8 cellular contexts compared by ENCODE assay signal in the genomic region with DNA sequence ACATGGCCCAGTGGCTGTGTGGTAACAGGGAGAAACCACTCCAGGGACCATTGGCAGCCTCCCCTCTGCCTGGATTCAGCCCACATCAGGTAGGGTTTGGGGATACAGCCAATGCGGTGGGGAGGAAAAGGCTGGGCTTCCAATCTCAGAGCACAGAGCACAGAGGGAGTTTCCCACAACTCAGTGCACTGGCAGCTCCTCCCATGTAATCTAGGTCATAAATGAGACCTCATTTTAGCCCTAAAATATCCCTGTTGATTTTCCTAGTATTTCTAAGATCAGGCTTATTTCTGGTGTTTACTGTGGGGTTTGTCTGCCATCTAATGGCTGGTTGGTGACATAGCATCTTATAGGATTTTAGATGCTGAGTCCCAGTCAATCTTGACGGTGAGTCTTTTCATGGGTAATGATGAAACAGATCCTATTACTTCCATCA.
A peak's percentile ranks its signal among the peaks of the same experiment; 100 is the strongest.
DNase-seq lines count a peak whose midpoint lies in the region; ATAC-seq, FAIRE-seq and TF ChIP-seq lines count a peak whose summit lies in the region.
"Not testable (repeated sequence)": the region's sequence is repeated elsewhere in the genome, so short reads cannot be mapped to it uniquely, and the experiment has no call there.

No MANE protein-coding gene starts in this region.

- not testable (repeated sequence) for H3K36me3 Mint-ChIP-seq in chondrocyte (ENCODE audit: low read depth); stimulated activated naive B cell treated with anti-CD40 and anti-IgM and Interleukin-4, amounts not matched to agents 10 μg/mL and 1 μg/mL and 100 μg/mL, for 72 hours

- H3K4me2 ChIP-seq in BLaER1, result peak overlapping the region; percentile 53; the same call in 1 of the 2 replicates

- not testable (repeated sequence) for H3K4me3 ChIP-seq in BLaER1, lower lobe of right lung

- H4K20me1 ChIP-seq in BLaER1, result not testable (repeated sequence)

- H3K9ac ChIP-seq in BLaER1, result not testable (repeated sequence)

- ATAC-seq in GM19468 (IDR thresholded peaks at IDR 0.05; ENCODE audit: extremely low read depth, unreplicated experiment) (peak; percentile 39), HG03378 (IDR thresholded peaks at IDR 0.05; ENCODE audit: unreplicated experiment) (peak; percentile 65), Right ventricle myocardium superior (ENCODE audit: poor library complexity) (peak; percentile 67), lower lobe of right lung (peak; percentile 47 to 68)
- ATAC-seq in stimulated activated naive B cell treated with anti-CD40 and anti-IgM and Interleukin-4, amounts not matched to agents 10 μg/mL and 1 μg/mL and 100 μg/mL, for 72 hours (replicated peaks), result peak; percentile 31 to 54

- FAIRE-seq in RCC 7860 (lab: Jason Lieb, UNC), result peak; percentile 49

- not testable (repeated sequence) for H3K4me3 Mint-ChIP-seq in chondrocyte (ENCODE audit: unreplicated experiment); stimulated activated naive B cell treated with anti-CD40 and anti-IgM and Interleukin-4, amounts not matched to agents 10 μg/mL and 1 μg/mL and 100 μg/mL, for 72 hours

- H3K9me3 ChIP-seq in BLaER1, lower lobe of right lung: not testable (repeated sequence)

- H3K27me3 Mint-ChIP-seq in chondrocyte (ENCODE audit: low read depth); stimulated activated naive B cell treated with anti-CD40 and anti-IgM and Interleukin-4, amounts not matched to agents 10 μg/mL and 1 μg/mL and 100 μg/mL, for 72 hours: not testable (repeated sequence)

- intact Hi-C loops in Right ventricle myocardium superior (cut with DNase I); lower lobe of right lung (cut with DNase I): not testable (repeated sequence)

- not testable (repeated sequence) for H3K27ac ChIP-seq in BLaER1, lower lobe of right lung

- peaks cover 40% of the 10 kb centered on the region for H3K4me1 ChIP-seq in BLaER1
- H3K4me1 ChIP-seq in lower lobe of right lung, result not testable (repeated sequence)

- not testable (repeated sequence) for H3K36me3 ChIP-seq in BLaER1, lower lobe of right lung

- DNase-seq in RCC 7860 (ENCODE audit: low spot score); chondrocyte (ENCODE audit: low spot score); Right ventricle myocardium superior; lower lobe of right lung; stimulated activated naive B cell treated with anti-CD40 and anti-IgM and Interleukin-4, amounts not matched to agents 10 μg/mL and 1 μg/mL and 100 μg/mL, for 72 hours: not testable (repeated sequence)

- not testable (repeated sequence) for H3K4me1 Mint-ChIP-seq in chondrocyte (ENCODE audit: low read depth)
- H3K4me1 Mint-ChIP-seq in stimulated activated naive B cell treated with anti-CD40 and anti-IgM and Interleukin-4, amounts not matched to agents 10 μg/mL and 1 μg/mL and 100 μg/mL, for 72 hours, result peaks cover 8 to 12% of the 10 kb centered on the region in 2 donors

- not testable (repeated sequence) for H3K27ac Mint-ChIP-seq in chondrocyte (ENCODE audit: unreplicated experiment); stimulated activated naive B cell treated with anti-CD40 and anti-IgM and Interleukin-4, amounts not matched to agents 10 μg/mL and 1 μg/mL and 100 μg/mL, for 72 hours

- not testable (repeated sequence) for H3K27me3 ChIP-seq in BLaER1; lower lobe of right lung (ENCODE audit: low read depth)

- TF ChIP-seq CTCF in chondrocyte (IDR thresholded peaks at IDR 0.05) (peak; percentile 65), lower lobe of right lung (IDR thresholded peaks at IDR 0.05) (peak; percentile 34)

- H3K9me3 Mint-ChIP-seq in chondrocyte (ENCODE audit: low read depth); stimulated activated naive B cell treated with anti-CD40 and anti-IgM and Interleukin-4, amounts not matched to agents 10 μg/mL and 1 μg/mL and 100 μg/mL, for 72 hours: not testable (repeated sequence)
